In genomic region chrX:39946822-39947221, GRCh38 we compare ENCODE assay signal across 16 cellular contexts.
DNase-seq lines count a peak whose midpoint lies in the region; ATAC-seq, FAIRE-seq and TF ChIP-seq lines count a peak whose summit lies in the region.
"Had no signal": no experiment of that assay in that cellular context is flagged by ENCODE, and none has a peak within 500 bp of the region (broad histone marks: within the 10 kb centered on the region; RNA-seq: fewer than 3 reads in every experiment).

No MANE protein-coding gene starts in this region.

- no peak overlapping the region for H3K4me3 Mint-ChIP-seq in activated CD4-positive, alpha-beta T cell treated with anti-CD3 and anti-CD28 coated beads for 36 hours
- no peak overlapping the region for H3K4me3 Mint-ChIP-seq in type B pancreatic cell
- H3K4me3 Mint-ChIP-seq in T-helper 17 cell = no peak overlapping the region
- H3K4me3 Mint-ChIP-seq: activated CD4-positive, alpha-beta memory T cell treated with anti-CD3 and anti-CD28 coated beads, Interleukin-2, amount 10 ng/mL, durations not matched to agents 7 days and 5 days had no signal

- no peaks in the 10 kb centered on the region for H3K9me3 ChIP-seq in T-helper 17 cell (ENCODE audit: control insufficient read depth, low read length, poor library complexity, severe bottlenecking)
- H3K9me3 ChIP-seq: adrenal gland, thoracic aorta had no signal

- POLR2A ChIA-PET in activated CD4-positive, alpha-beta T cell treated with anti-CD3 and anti-CD28 coated beads for 36 hours (lab: Charles Lee) = interaction anchor here (1.0 kb wide), 1 partner anchor 59 kb away, joined by 4 read pairs; no protein-coding TSS in a partner anchor

- no peaks in the 10 kb centered on the region for H3K36me3 Mint-ChIP-seq in activated CD4-positive, alpha-beta T cell treated with anti-CD3 and anti-CD28 coated beads for 36 hours (ENCODE audit: low read depth)
- no peaks in the 10 kb centered on the region for H3K36me3 Mint-ChIP-seq in type B pancreatic cell
- peaks cover 3% of the 10 kb centered on the region for H3K36me3 Mint-ChIP-seq in T-helper 17 cell (ENCODE audit: low read depth)

- no peaks in the 10 kb centered on the region for H3K9me3 Mint-ChIP-seq in activated CD4-positive, alpha-beta T cell treated with anti-CD3 and anti-CD28 coated beads for 36 hours (ENCODE audit: low read depth)
- H3K9me3 Mint-ChIP-seq in type B pancreatic cell = peaks cover 5% of the 10 kb centered on the region
- H3K9me3 Mint-ChIP-seq: activated CD4-positive, alpha-beta memory T cell treated with anti-CD3 and anti-CD28 coated beads, Interleukin-2, amount 10 ng/mL, durations not matched to agents 7 days and 5 days had no signal

- no peak for FAIRE-seq in urothelium cell line (lab: Jason Lieb, UNC)
- FAIRE-seq: A204.1 had no signal

- in situ Hi-C loops in GM13977 (cut with MboI; ENCODE audit: low pct_unique_long_range_greater_than_20kb, low sequenced_read_pairs, unreplicated experiment) = no loop called here

- peaks cover 5% of the 10 kb centered on the region for H3K4me1 Mint-ChIP-seq in activated CD4-positive, alpha-beta T cell treated with anti-CD3 and anti-CD28 coated beads for 36 hours
- H3K4me1 Mint-ChIP-seq in type B pancreatic cell (ENCODE audit: unreplicated experiment) (peaks cover 7% of the 10 kb centered on the region), T-helper 17 cell (no peaks in the 10 kb centered on the region)

- H3K4me3 ChIP-seq in fibroblast of the aortic adventitia (ENCODE audit: low read depth, low read length) = no peak overlapping the region
- H3K4me3 ChIP-seq: adrenal gland, lung, thoracic aorta had no signal

- no peak for DNase-seq in activated CD4-positive, alpha-beta T cell treated with anti-CD3 and anti-CD28 coated beads for 36 hours
- DNase-seq in activated CD4-positive, alpha-beta T cell treated with anti-CD3 and anti-CD28 coated beads for 1 hour = no peak
- peak; percentile 16 for DNase-seq in fibroblast of the aortic adventitia (ENCODE audit: low read depth)
- DNase-seq in urothelium cell line (ENCODE audit: low spot score) = peak; percentile 75
- DNase-seq in type B pancreatic cell (ENCODE audit: extremely low spot score, unreplicated experiment) = no peak
- no peak for DNase-seq in T-helper 17 cell
- no peak for DNase-seq in GM13977 (ENCODE audit: low spot score)
- DNase-seq: activated CD4-positive, alpha-beta memory T cell treated with anti-CD3 and anti-CD28 coated beads, Interleukin-2, amount 10 ng/mL, durations not matched to agents 7 days and 5 days; adrenal gland; NCI-H446 treated with DMSO at 0.1 percent for 48 hours had no signal

- intact Hi-C loops in activated CD4-positive, alpha-beta T cell treated with anti-CD3 and anti-CD28 coated beads for 36 hours (cut with DNase I, micrococcal nuclease) = no loop called here

- no peak for TF ChIP-seq CTCF in fibroblast of the aortic adventitia (IDR thresholded peaks at IDR 0.05; ENCODE audit: insufficient read depth, low read length)
- no peak for TF ChIP-seq CTCF in type B pancreatic cell (conservative IDR thresholded peaks at IDR 0.05)
- TF ChIP-seq CTCF in GM13977 (IDR thresholded peaks at IDR 0.05; ENCODE audit: extremely low read depth, insufficient read depth, missing control alignments) = no peak

- peak; percentile 26 for ATAC-seq in activated CD4-positive, alpha-beta T cell treated with anti-CD3 and anti-CD28 coated beads for 36 hours
- ATAC-seq in SK-N-SH treated with all-trans-retinoic acid at 6 μM for 48 hours = peak; percentile 60
- no peak for ATAC-seq in T-helper 17 cell
- ATAC-seq: Right ventricle myocardium inferior had no signal

- H3K27me3 Mint-ChIP-seq in activated CD4-positive, alpha-beta T cell treated with anti-CD3 and anti-CD28 coated beads for 36 hours = no peaks in the 10 kb centered on the region
- H3K27me3 Mint-ChIP-seq in type B pancreatic cell (no peaks in the 10 kb centered on the region), T-helper 17 cell (no peaks in the 10 kb centered on the region)
- H3K27me3 Mint-ChIP-seq: activated CD4-positive, alpha-beta memory T cell treated with anti-CD3 and anti-CD28 coated beads, Interleukin-2, amount 10 ng/mL, durations not matched to agents 7 days and 5 days had no signal

- H3K27ac Mint-ChIP-seq in activated CD4-positive, alpha-beta T cell treated with anti-CD3 and anti-CD28 coated beads for 36 hours = no peak overlapping the region
- no peak overlapping the region for H3K27ac Mint-ChIP-seq in type B pancreatic cell
- H3K27ac Mint-ChIP-seq in T-helper 17 cell = no peak overlapping the region
- H3K27ac Mint-ChIP-seq: activated CD4-positive, alpha-beta memory T cell treated with anti-CD3 and anti-CD28 coated beads, Interleukin-2, amount 10 ng/mL, durations not matched to agents 7 days and 5 days; progenitor cell of endocrine pancreas had no signal

- CTCF ChIA-PET in activated CD4-positive, alpha-beta T cell treated with anti-CD3 and anti-CD28 coated beads for 36 hours (lab: Charles Lee) = no interaction called here

TF ChIP-seq in SK-N-SH treated with all-trans-retinoic acid at 6 μM for 48 hours, 23 proteins besides CTCF, POLR2A, EP300 and RAD21:
- TF ChIP-seq CSDC2 (CRISPR knock-in tag; IDR thresholded peaks at IDR 0.05) (no peak), PPARA (CRISPR knock-in tag; IDR thresholded peaks at IDR 0.05; ENCODE audit: borderline replicate concordance) (no peak), ARNTL (CRISPR knock-in tag; IDR thresholded peaks at IDR 0.05; ENCODE audit: borderline replicate concordance, low read depth) (no peak), ISL1 (CRISPR knock-in tag; IDR thresholded peaks at IDR 0.05) (no peak)

Comparison
In these comparisons a context has a peak if more than half of its experiments do, and no peak if none do; other contexts are left out.
1. DNase-seq: peak in fibroblast of the aortic adventitia (single experiment) and urothelium cell line (single experiment); none in activated CD4-positive, alpha-beta T cell treated with anti-CD3 and anti-CD28 coated beads for 36 hours (single experiment), activated CD4-positive, alpha-beta T cell treated with anti-CD3 and anti-CD28 coated beads for 1 hour (single experiment), type B pancreatic cell (single experiment), T-helper 17 cell (0 of 3) and GM13977 (single experiment).